In genomic region chr12:93090768-93091172, GRCh38 we compare ENCODE assay signal across 16 cellular contexts.
A peak's percentile ranks its signal among the peaks of the same experiment; 100 is the strongest.
DNase-seq lines count a peak whose midpoint lies in the region; ATAC-seq, FAIRE-seq and TF ChIP-seq lines count a peak whose summit lies in the region.
"Had no signal": no experiment of that assay in that cellular context is flagged by ENCODE, and none has a peak within 500 bp of the region (broad histone marks: within the 10 kb centered on the region; RNA-seq: fewer than 3 reads in every experiment).

No MANE protein-coding gene starts in this region.

- H3K27me3 Mint-ChIP-seq in Caco-2 (ENCODE audit: insufficient read depth, unreplicated experiment) (no peaks in the 10 kb centered on the region), HFFc6 (ENCODE audit: insufficient read depth) (no peaks in the 10 kb centered on the region; the same call in 1 of the 2 replicates)
- H3K27me3 Mint-ChIP-seq in activated naive CD8-positive, alpha-beta T cell treated with anti-CD3 and anti-CD28 coated beads, Interleukin-2, amount 50 U/mL, for 24 hours, result no peaks in the 10 kb centered on the region

- DNase-seq in Caco-2, result peak in 1 of 2 experiments; percentile 44
- peak; percentile 77 for DNase-seq in HFFc6
- no peak for DNase-seq in activated naive CD8-positive, alpha-beta T cell treated with anti-CD3 and anti-CD28 coated beads, Interleukin-2, amount 50 U/mL, for 24 hours
- peak; percentile 65 to 83 for DNase-seq in foreskin fibroblast
- DNase-seq in kidney, result no peak
- DNase-seq in Right ventricle myocardium superior, result no peak
- DNase-seq: activated CD4-positive, alpha-beta T cell treated with anti-CD3 and anti-CD28 coated beads, Interleukin-2, amount 50 U/mL, for 48 hours; H9; immature natural killer cell; MM.1S; NCI-H526; nephron progenitor cell had no signal

- no TSS peak for BruUV-seq in Caco-2 (replicated peaks; lab: Mats Ljungman, UMichigan)

- H3K36me3 Mint-ChIP-seq in Caco-2 (ENCODE audit: insufficient read depth, unreplicated experiment), result peaks cover 19% of the 10 kb centered on the region
- H3K36me3 Mint-ChIP-seq in HFFc6 (ENCODE audit: low read depth), result peaks cover 13% of the 10 kb centered on the region
- H3K36me3 Mint-ChIP-seq in activated naive CD8-positive, alpha-beta T cell treated with anti-CD3 and anti-CD28 coated beads, Interleukin-2, amount 50 U/mL, for 24 hours (ENCODE audit: low read depth), result no peaks in the 10 kb centered on the region
- H3K36me3 Mint-ChIP-seq: immature natural killer cell had no signal

- CTCF ChIA-PET in Caco-2 (lab: Charles Lee), result no interaction called here

- POLR2A ChIA-PET in Caco-2 (lab: Charles Lee), result no interaction called here

- H3K36me3 ChIP-seq in Caco-2 (ENCODE audit: control insufficient read depth, insufficient read depth, low read length) (no peaks in the 10 kb centered on the region), kidney (ENCODE audit: control insufficient read depth in 1 of 2, insufficient read depth in 2 of 2, low read length in 2 of 2) (no peaks in the 10 kb centered on the region)

- peaks cover 12% of the 10 kb centered on the region for H3K9me3 ChIP-seq in Caco-2
- H3K9me3 ChIP-seq in kidney (ENCODE audit: control insufficient read depth in 1 of 2, low read length in 2 of 2), result peaks cover 0 to 7% of the 10 kb centered on the region in 2 donors

- H3K4me1 ChIP-seq in Caco-2 (peaks cover 67% of the 10 kb centered on the region), kidney (ENCODE audit: control insufficient read depth in 1 of 2, insufficient read depth in 1 of 2, low read depth in 1 of 2, low read length in 2 of 2) (no peaks in the 10 kb centered on the region)

- TF ChIP-seq CTCF in Caco-2 (IDR thresholded peaks at IDR 0.05; ENCODE audit: insufficient read depth in 1 of 2, low read depth in 1 of 2, low read length in 1 of 2, severe bottlenecking in 1 of 2, unreplicated experiment in 1 of 2) (no peak), HFFc6 (IDR thresholded peaks at IDR 0.05) (no peak), foreskin fibroblast (IDR thresholded peaks at IDR 0.05; ENCODE audit: low read depth, low read length) (no peak), kidney (IDR thresholded peaks at IDR 0.05; ENCODE audit: borderline replicate concordance, extremely low read depth, insufficient read depth) (no peak)

- H3K27ac ChIP-seq in kidney (ENCODE audit: low read depth in 2 of 2, low read length in 2 of 2), result no peak overlapping the region

- intact Hi-C loops in Caco-2 (cut with micrococcal nuclease; ENCODE audit: unreplicated experiment) (loop anchor here (2.0 kb wide), 1 partner anchor 104 kb away; no protein-coding TSS in a partner anchor), kidney (cut with DNase I) (no loop called here), Right ventricle myocardium superior (cut with DNase I) (no loop called here)

- no peak for FAIRE-seq in kidney (lab: Jason Lieb, UNC)
- FAIRE-seq: endometrium, small intestine had no signal

- no peaks in the 10 kb centered on the region for H3K9me3 Mint-ChIP-seq in Caco-2 (ENCODE audit: unreplicated experiment)
- H3K9me3 Mint-ChIP-seq in HFFc6, result peaks cover 6% of the 10 kb centered on the region; the same call in 1 of the 2 replicates
- peaks cover 4% of the 10 kb centered on the region for H3K9me3 Mint-ChIP-seq in activated naive CD8-positive, alpha-beta T cell treated with anti-CD3 and anti-CD28 coated beads, Interleukin-2, amount 50 U/mL, for 24 hours
- H3K9me3 Mint-ChIP-seq: immature natural killer cell had no signal

- ATAC-seq in activated naive CD8-positive, alpha-beta T cell treated with anti-CD3 and anti-CD28 coated beads, Interleukin-2, amount 50 U/mL, for 24 hours, result peak; percentile 56
- ATAC-seq in GM21381 (IDR thresholded peaks at IDR 0.05; ENCODE audit: unreplicated experiment), result no peak
- ATAC-seq in GM18907 (IDR thresholded peaks at IDR 0.05; ENCODE audit: unreplicated experiment), result no peak
- ATAC-seq in Right ventricle myocardium superior (ENCODE audit: poor library complexity), result no peak

- H3K4me3 ChIP-seq in Caco-2 (ENCODE audit: low read depth, low read length) (no peak overlapping the region), foreskin fibroblast (ENCODE audit: low read depth in 1 of 2, low read length in 2 of 2) (no peak overlapping the region), kidney (ENCODE audit: low read length in 2 of 2) (no peak overlapping the region)

- H3K27ac Mint-ChIP-seq in Caco-2 (ENCODE audit: unreplicated experiment) (peak overlapping the region; percentile 98), HFFc6 (peak overlapping the region; percentile 84)
- H3K27ac Mint-ChIP-seq in activated naive CD8-positive, alpha-beta T cell treated with anti-CD3 and anti-CD28 coated beads, Interleukin-2, amount 50 U/mL, for 24 hours, result peak overlapping the region; percentile 35
- H3K27ac Mint-ChIP-seq: H9, immature natural killer cell, nephron progenitor cell had no signal

- H3K4me1 Mint-ChIP-seq in Caco-2 (ENCODE audit: low read depth, unreplicated experiment), result peaks cover 53% of the 10 kb centered on the region
- H3K4me1 Mint-ChIP-seq in HFFc6 (ENCODE audit: low read depth), result peaks cover 67% of the 10 kb centered on the region
- H3K4me1 Mint-ChIP-seq in activated naive CD8-positive, alpha-beta T cell treated with anti-CD3 and anti-CD28 coated beads, Interleukin-2, amount 50 U/mL, for 24 hours, result peaks cover 27% of the 10 kb centered on the region

- no peak overlapping the region for H3K9ac ChIP-seq in kidney (ENCODE audit: low read length in 2 of 2)

- H3K4me3 Mint-ChIP-seq in Caco-2 (ENCODE audit: unreplicated experiment) (peak overlapping the region; percentile 19), HFFc6 (peak overlapping the region; percentile 13; the same call in 1 of the 2 replicates)
- H3K4me3 Mint-ChIP-seq in activated naive CD8-positive, alpha-beta T cell treated with anti-CD3 and anti-CD28 coated beads, Interleukin-2, amount 50 U/mL, for 24 hours, result no peak overlapping the region
- H3K4me3 Mint-ChIP-seq: H9, immature natural killer cell, nephron progenitor cell had no signal

- H3K27me3 ChIP-seq in Caco-2 (replicated peaks; ENCODE audit: control insufficient read depth, insufficient read depth, low read length), result no peaks in the 10 kb centered on the region

Comparison
In these comparisons a context has a peak if more than half of its experiments do, and no peak if none do; other contexts are left out.
1. DNase-seq: peak in HFFc6 (single experiment) and foreskin fibroblast (2 of 2); none in activated naive CD8-positive, alpha-beta T cell treated with anti-CD3 and anti-CD28 coated beads, Interleukin-2, amount 50 U/mL, for 24 hours (single experiment), kidney (single experiment) and Right ventricle myocardium superior (single experiment).
2. H3K27ac Mint-ChIP-seq: peak in every context shown above with its lines; median percentile 98 in Caco-2; 84 in HFFc6; 35 in activated naive CD8-positive, alpha-beta T cell treated with anti-CD3 and anti-CD28 coated beads, Interleukin-2, amount 50 U/mL, for 24 hours.